ENCODE assay signal across 8 cellular contexts in the genomic region with DNA sequence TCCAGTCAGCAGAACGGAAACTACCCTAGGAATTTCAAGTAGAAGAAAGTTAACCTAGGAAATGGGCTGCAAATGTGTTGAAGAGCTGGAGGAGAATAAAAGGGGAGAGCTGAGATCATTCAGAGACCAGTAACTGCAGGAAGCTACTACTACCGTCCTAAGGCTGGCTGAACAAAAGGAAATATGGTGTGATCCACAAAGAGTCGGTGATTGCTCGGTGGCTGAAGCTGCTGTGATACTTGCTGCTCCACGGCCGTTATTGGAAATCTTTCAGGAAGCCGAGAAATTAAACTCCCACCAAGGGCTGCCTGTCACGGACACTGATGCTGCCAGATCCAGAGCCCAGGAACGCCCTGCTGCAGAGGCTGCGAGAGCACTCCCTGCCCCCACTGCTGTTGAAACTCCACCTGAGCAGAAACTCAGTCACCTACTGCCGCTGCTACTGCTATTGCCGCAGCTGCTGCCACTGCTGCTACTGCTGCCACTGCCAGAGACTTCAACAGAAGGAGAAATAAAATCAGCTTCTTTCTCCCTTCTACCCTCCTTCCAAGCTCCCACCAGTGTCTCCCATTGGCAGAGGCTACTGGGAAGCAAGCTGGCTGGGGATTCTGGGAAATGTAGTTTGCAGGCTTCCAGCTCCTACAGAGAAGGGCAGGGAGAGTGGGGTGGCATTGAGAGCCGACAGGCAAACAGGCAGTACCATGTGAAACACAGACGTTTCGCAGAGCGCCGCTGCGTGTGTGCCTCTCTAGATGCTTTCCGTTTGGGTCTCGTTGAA.
A peak's percentile ranks its signal among the peaks of the same experiment; 100 is the strongest.
DNase-seq lines count a peak whose midpoint lies in the region; ATAC-seq and TF ChIP-seq lines count a peak whose summit lies in the region.

No MANE protein-coding gene starts in this region.

- H3K9me3 ChIP-seq in iPS DF 6.9 (ENCODE audit: control insufficient read depth, insufficient read depth, low read length), result no peaks in the 10 kb centered on the region

- peak; percentile 29 for ATAC-seq in HG02610 (IDR thresholded peaks at IDR 0.05; ENCODE audit: unreplicated experiment)
- ATAC-seq in GM19452 (IDR thresholded peaks at IDR 0.05; ENCODE audit: unreplicated experiment), result no peak

- H3K27me3 ChIP-seq in GM06990 (replicated peaks; ENCODE audit: control insufficient read depth, insufficient read depth, low read length), result no peaks in the 10 kb centered on the region
- no peaks in the 10 kb centered on the region for H3K27me3 ChIP-seq in iPS DF 6.9 (ENCODE audit: control insufficient read depth, insufficient read depth, low read length)

- H3K36me3 ChIP-seq in GM06990 (ENCODE audit: control insufficient read depth, insufficient read depth, low read length) (peaks cover 1% of the 10 kb centered on the region), iPS DF 6.9 (ENCODE audit: control insufficient read depth, insufficient read depth, low read length) (no peaks in the 10 kb centered on the region)

- WGBS in iPS DF 6.9 (ENCODE audit: insufficient coverage, insufficient read length), result no CpG with 5 or more reads among the region's 20 CpGs

- in situ Hi-C loops in T47D (cut with HindIII; ENCODE audit: low pct_unique_long_range_greater_than_20kb, low sequenced_read_pairs), result no loop called here

- DNase-seq in GM06990 (ENCODE audit: extremely low read depth, insufficient read length) (peak; percentile 67), NCI-H146 (lab: John Stamatoyannopoulos, UW) (peak; percentile 66), T-helper 9 cell (peak; percentile 2), T47D (ENCODE audit: low read depth in 1 of 2, low spot score in 1 of 2) (peak; percentile 51 to 77), iPS DF 6.9 (ENCODE audit: low read depth, low spot score) (peak; percentile 67), retinal pigment epithelial cell (ENCODE audit: low read depth) (peak; percentile 55)

- TF ChIP-seq CTCF in GM06990 (IDR thresholded peaks at IDR 0.05; ENCODE audit: insufficient read depth, low read length, poor library complexity, severe bottlenecking) (no peak), retinal pigment epithelial cell (conservative IDR thresholded peaks at IDR 0.05; ENCODE audit: low read depth, low read length) (no peak)

- H3K4me3 ChIP-seq in GM06990 (replicated peaks; ENCODE audit: low read depth, low read length), result peak overlapping the region; percentile 59
- H3K4me3 ChIP-seq in iPS DF 6.9 (ENCODE audit: low read length), result peak overlapping the region; percentile 35; the same call in 1 of the 2 replicates
- peak overlapping the region; percentile 87 for H3K4me3 ChIP-seq in retinal pigment epithelial cell (ENCODE audit: low read length)

- no peak overlapping the region for H3K27ac ChIP-seq in iPS DF 6.9 (ENCODE audit: low read length)

- H3K4me1 ChIP-seq in iPS DF 6.9 (ENCODE audit: control insufficient read depth, insufficient read depth, low read length), result peaks cover 3% of the 10 kb centered on the region; the same call in 1 of the 2 replicates

Comparison
In these comparisons a context has a peak if more than half of its experiments do, and no peak if none do; other contexts are left out.
1. DNase-seq: peak in every context shown above with its lines; median percentile 67 in GM06990; 67 in iPS DF 6.9; 66 in NCI-H146; 64 in T47D; 55 in retinal pigment epithelial cell; 2 in T-helper 9 cell.
2. H3K4me3 ChIP-seq: peak in every context shown above with its lines; median percentile 87 in retinal pigment epithelial cell; 59 in GM06990; 35 in iPS DF 6.9.